15 cellular contexts compared by ENCODE assay signal in the genomic region with DNA sequence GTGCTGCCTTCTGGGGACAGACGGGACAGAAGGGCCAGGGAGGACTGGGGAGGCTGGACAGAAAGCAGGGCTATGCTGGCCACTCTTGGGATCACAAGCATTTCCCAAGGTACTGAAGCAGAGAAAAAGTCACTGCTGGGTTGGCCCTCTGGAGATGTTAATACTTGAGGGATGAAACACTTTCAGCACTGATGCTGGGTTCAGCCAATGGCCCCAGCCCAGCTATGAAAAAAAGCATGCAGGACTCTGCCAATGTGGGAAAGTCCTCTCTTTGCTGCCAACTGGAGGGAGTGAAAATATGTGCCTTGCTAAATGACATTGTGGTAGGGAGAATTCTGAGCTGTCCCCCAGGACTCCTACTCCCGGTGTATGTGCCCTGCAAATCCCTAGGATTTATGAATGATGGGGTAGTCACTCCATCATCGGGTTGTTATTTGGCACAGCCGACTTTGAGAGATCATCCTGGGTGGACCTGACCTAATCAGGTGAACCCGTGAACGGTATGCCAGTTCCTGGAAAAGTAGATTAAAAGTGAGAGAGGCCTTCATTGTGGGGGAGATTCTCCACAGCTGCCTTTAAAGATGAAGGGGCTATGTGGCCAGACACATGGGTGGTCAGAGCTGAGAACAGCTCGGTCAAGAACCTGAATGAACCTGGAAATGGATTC.
A peak's percentile ranks its signal among the peaks of the same experiment; 100 is the strongest.
DNase-seq lines count a peak whose midpoint lies in the region; ATAC-seq and TF ChIP-seq lines count a peak whose summit lies in the region.
"Had no signal": no experiment of that assay in that cellular context is flagged by ENCODE, and none has a peak within 500 bp of the region (broad histone marks: within the 10 kb centered on the region; RNA-seq: fewer than 3 reads in every experiment).

No MANE protein-coding gene starts in this region.

- H3K27ac Mint-ChIP-seq in activated naive CD4-positive, alpha-beta T cell treated with anti-CD3 and anti-CD28 coated beads, Interleukin-2, amount 50 U/mL, for 24 hours: peak overlapping the region; percentile 89

- no peaks in the 10 kb centered on the region for H3K9me3 Mint-ChIP-seq in activated naive CD4-positive, alpha-beta T cell treated with anti-CD3 and anti-CD28 coated beads, Interleukin-2, amount 50 U/mL, for 24 hours
- H3K9me3 Mint-ChIP-seq: IgD-negative memory B cell had no signal

- H3K4me1 ChIP-seq in right cardiac atrium (ENCODE audit: control insufficient read depth, insufficient read depth, low read length): peaks cover 22% of the 10 kb centered on the region
- peaks cover 0 to 16% (median 8%) of the 10 kb centered on the region in 4 donors for H3K4me1 ChIP-seq in tibial artery
- no peaks in the 10 kb centered on the region; the same call in 1 of the 2 replicates for H3K4me1 ChIP-seq in BE2C
- H3K4me1 ChIP-seq: prostate gland had no signal

- H3K27me3 Mint-ChIP-seq in activated naive CD4-positive, alpha-beta T cell treated with anti-CD3 and anti-CD28 coated beads, Interleukin-2, amount 50 U/mL, for 24 hours: no peaks in the 10 kb centered on the region
- H3K27me3 Mint-ChIP-seq: IgD-negative memory B cell had no signal

- H3K9me3 ChIP-seq in right cardiac atrium (ENCODE audit: control insufficient read depth, low read length) (no peaks in the 10 kb centered on the region), tibial artery (no peaks in the 10 kb centered on the region), BE2C (no peaks in the 10 kb centered on the region)
- H3K9me3 ChIP-seq: left lung, prostate gland, tibial nerve had no signal

- TF ChIP-seq CTCF in tibial artery (IDR thresholded peaks at IDR 0.05) (no peak), BE2C (IDR thresholded peaks at IDR 0.05; ENCODE audit: low read depth, low read length) (no peak)

- ATAC-seq in right cardiac atrium: peak; percentile 52 to 71
- ATAC-seq in activated CD4-positive, CD25-positive, alpha-beta regulatory T cell treated with anti-CD3 and anti-CD28 coated beads, Interleukin-2, amount 50 U/mL, for 24 hours: no peak
- ATAC-seq: left lung had no signal

- peaks cover 48% of the 10 kb centered on the region for H3K36me3 Mint-ChIP-seq in activated naive CD4-positive, alpha-beta T cell treated with anti-CD3 and anti-CD28 coated beads, Interleukin-2, amount 50 U/mL, for 24 hours

- H3K36me3 ChIP-seq in tibial artery: no peaks in the 10 kb centered on the region
- no peaks in the 10 kb centered on the region for H3K36me3 ChIP-seq in BE2C
- H3K36me3 ChIP-seq: left lung, prostate gland, tibial nerve had no signal

- H3K27ac ChIP-seq in right cardiac atrium (ENCODE audit: low read length): no peak overlapping the region
- H3K27ac ChIP-seq in tibial artery: no peak overlapping the region
- H3K27ac ChIP-seq: prostate gland had no signal

- H3K27me3 ChIP-seq in right cardiac atrium (ENCODE audit: control insufficient read depth, insufficient read depth): no peaks in the 10 kb centered on the region
- no peaks in the 10 kb centered on the region for H3K27me3 ChIP-seq in tibial artery
- H3K27me3 ChIP-seq in BE2C: no peaks in the 10 kb centered on the region
- H3K27me3 ChIP-seq: left lung, tibial nerve had no signal

- peaks cover 93% of the 10 kb centered on the region for H3K4me1 Mint-ChIP-seq in activated naive CD4-positive, alpha-beta T cell treated with anti-CD3 and anti-CD28 coated beads, Interleukin-2, amount 50 U/mL, for 24 hours

- peak overlapping the region; percentile 81 for H3K4me3 Mint-ChIP-seq in activated naive CD4-positive, alpha-beta T cell treated with anti-CD3 and anti-CD28 coated beads, Interleukin-2, amount 50 U/mL, for 24 hours

- H3K4me3 ChIP-seq in right cardiac atrium (ENCODE audit: low read length) (no peak overlapping the region), tibial artery (no peak overlapping the region), BE2C (ENCODE audit: low read depth, low read length) (no peak overlapping the region)
- H3K4me3 ChIP-seq: coronary artery, left lung, prostate gland, tibial nerve had no signal

- intact Hi-C loops in right cardiac atrium (cut with DNase I): loop anchor here in 2 of 4 donors (5.0 to 10.0 kb wide), 2 partner anchors 147 to 149 kb away; a partner anchor contains a TSS
- intact Hi-C loops in tibial artery (cut with DNase I; ENCODE audit: low total_unique reads): loop anchor here (10.0 kb wide), 1 partner anchor 149 kb away; a partner anchor contains a TSS

- 82% methylated on average over 7 of the region's 7 CpGs for WGBS in right cardiac atrium

- DNase-seq in activated naive CD4-positive, alpha-beta T cell treated with Interleukin-2 at 50 U/mL for 16 hours: no peak
- peak; percentile 67 for DNase-seq in astrocyte of the hippocampus (ENCODE audit: low read depth, low spot score)
- peak; percentile 53 to 69 (median 68) for DNase-seq in right cardiac atrium
- DNase-seq in tibial artery: peak; percentile 43 to 79
- no peak for DNase-seq in BE2C
- no peak for DNase-seq in DMS53 (lab: John Stamatoyannopoulos, UW)
- DNase-seq: foreskin melanocyte, left lung, NCI-H2081 treated with DMSO at 0.1 percent for 48 hours had no signal

Comparison
In these comparisons a context has a peak if more than half of its experiments do, and no peak if none do; other contexts are left out.
1. DNase-seq: peak in astrocyte of the hippocampus (single experiment), right cardiac atrium (3 of 3) and tibial artery (2 of 2); none in activated naive CD4-positive, alpha-beta T cell treated with Interleukin-2 at 50 U/mL for 16 hours (single experiment), BE2C (single experiment) and DMS53 (single experiment).
2. ATAC-seq: peak in right cardiac atrium (2 of 2); none in activated CD4-positive, CD25-positive, alpha-beta regulatory T cell treated with anti-CD3 and anti-CD28 coated beads, Interleukin-2, amount 50 U/mL, for 24 hours (0 of 2).